In the genomic region with DNA sequence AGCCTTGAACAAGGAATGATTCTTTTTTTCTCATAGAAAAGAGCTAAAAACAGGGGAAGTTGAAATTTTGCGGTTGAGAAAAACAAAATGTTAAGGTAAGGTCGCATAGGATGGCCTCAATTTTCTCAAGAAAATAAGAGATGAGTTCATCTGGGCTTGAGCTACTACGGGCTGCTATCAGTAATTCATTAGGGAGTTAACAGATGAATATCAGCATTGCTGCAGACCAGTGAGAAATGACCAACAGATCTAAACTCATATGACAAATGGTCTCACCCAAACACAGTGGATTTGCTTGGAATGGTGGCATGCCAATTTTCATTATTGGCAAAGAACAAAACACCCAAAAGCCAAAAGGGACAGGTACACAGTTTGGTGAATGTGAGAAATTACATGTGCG, we compare ENCODE assay signal across 21 cellular contexts. TPM values are rescaled to one million over a fixed set of nuclear protein-coding genes. Genes with fewer than 3 reads are reported as not detected.
"Had no signal": no experiment of that assay in that cellular context is flagged by ENCODE, and none has a peak within 500 bp of the region (broad histone marks: within the 10 kb centered on the region; RNA-seq: fewer than 3 reads in every experiment).

No MANE protein-coding gene starts in this region.

- DNase-seq: IMR-90, Kasumi-1, MM.1S, NCI-H1092 treated with DMSO at 0.1 percent for 48 hours, NCI-H1436, NCI-H187, NCI-H2029, NCI-H2081 treated with DMSO at 0.1 percent for 48 hours, NCI-H2171, NCI-H226, NCI-H446, NCI-H510A, NCI-H524 treated with DMSO at 0.1 percent for 48 hours, PC-3, SHP77, SW 1271 had no signal

- H3K27ac ChIP-seq: KMS-11, RWPE1 had no signal

- H3K9ac ChIP-seq: KMS-11 had no signal

- ATAC-seq: HepG2, Panc1, PC-3 had no signal

- H3K4me2 ChIP-seq: KMS-11 had no signal

RNA-seq across cellular contexts. Expression of gene GPC6, which starts 56.6 kb away (rescaled TPM):
- total RNA-seq: OCI-LY7 had no signal
